Comparison of ENCODE assay signal across 8 cellular contexts in genomic region chr1:211327341-211327921, GRCh38. TPM values are rescaled to one million over a fixed set of nuclear protein-coding genes. Genes with fewer than 3 reads are reported as not detected.
DNase-seq lines count a peak whose midpoint lies in the region; ATAC-seq and TF ChIP-seq lines count a peak whose summit lies in the region.

No MANE protein-coding gene starts in this region.

- H3K27me3 ChIP-seq in osteoblast (ENCODE audit: insufficient read depth, low read length) = no peaks in the 10 kb centered on the region

- H3K79me2 ChIP-seq in osteoblast (ENCODE audit: insufficient read depth, low read length) = peaks cover 49% of the 10 kb centered on the region

- H3K4me1 Mint-ChIP-seq in activated CD4-positive, alpha-beta memory T cell treated with anti-CD3 and anti-CD28 coated beads for 36 hours (ENCODE audit: low read depth) = peaks cover 77% of the 10 kb centered on the region

- peak overlapping the region; percentile 45 for H3K27ac ChIP-seq in osteoblast (ENCODE audit: low read depth, low read length)

- no peaks in the 10 kb centered on the region for H3K27me3 Mint-ChIP-seq in activated CD4-positive, alpha-beta memory T cell treated with anti-CD3 and anti-CD28 coated beads for 36 hours

- no peaks in the 10 kb centered on the region for H3K9me3 Mint-ChIP-seq in activated CD4-positive, alpha-beta memory T cell treated with anti-CD3 and anti-CD28 coated beads for 36 hours

- intact Hi-C loops in activated CD4-positive, alpha-beta memory T cell treated with anti-CD3 and anti-CD28 coated beads for 36 hours (cut with micrococcal nuclease) = loop anchor here (1.0 to 10.0 kb wide), 2 partner anchors 26 to 707 kb away; partner anchors contain the start of genes DTL and INTS7

- peak; percentile 63 for TF ChIP-seq POLR2A in GM19193 (IDR thresholded peaks at IDR 0.05; ENCODE audit: extremely low read depth, insufficient read depth, insufficient read length)

- peak; percentile 15 for ATAC-seq in HG03521 (IDR thresholded peaks at IDR 0.05; ENCODE audit: unreplicated experiment)
- ATAC-seq in GM21367 (IDR thresholded peaks at IDR 0.05; ENCODE audit: unreplicated experiment) = no peak

- H3K4me1 ChIP-seq in osteoblast (ENCODE audit: insufficient read depth, low read length) = peaks cover 15% of the 10 kb centered on the region

- H3K4me2 ChIP-seq in osteoblast (ENCODE audit: insufficient read depth, low read length) = peak overlapping the region; percentile 93

- H4K20me1 ChIP-seq in osteoblast (ENCODE audit: insufficient read depth, low read length) = peaks cover 41% of the 10 kb centered on the region

- no peaks in the 10 kb centered on the region for H3K9me3 ChIP-seq in osteoblast (ENCODE audit: low read depth, low read length)

- CTCF ChIA-PET in activated CD4-positive, alpha-beta memory T cell treated with anti-CD3 and anti-CD28 coated beads for 36 hours (lab: Charles Lee) = interaction anchor here (0.6 to 7.7 kb wide), 13 partner anchors 11 to 993 kb away, joined by 3 to 77 read pairs (median 4); partner anchors contain the start of gene KCNH1

- H3K27ac Mint-ChIP-seq in activated CD4-positive, alpha-beta memory T cell treated with anti-CD3 and anti-CD28 coated beads for 36 hours = peak overlapping the region; percentile 90

- POLR2A ChIA-PET in activated CD4-positive, alpha-beta memory T cell treated with anti-CD3 and anti-CD28 coated beads for 36 hours (lab: Charles Lee) = interaction anchor here (0.6 to 1.3 kb wide), 3 partner anchors 19 to 69 kb away, joined by 3 to 4 read pairs (median 4); no protein-coding TSS in a partner anchor

- peak; percentile 32 for DNase-seq in COLO829 (ENCODE audit: low spot score)
- DNase-seq in activated CD4-positive, alpha-beta memory T cell treated with anti-CD3 and anti-CD28 coated beads for 36 hours = peak; percentile 46
- DNase-seq in fibroblast of mammary gland (ENCODE audit: low read depth) = peak; percentile 49
- DNase-seq in osteoblast (ENCODE audit: insufficient read length, low spot score, missing footprints) = peak; percentile 95
- DNase-seq in pons (ENCODE audit: low spot score) = no peak

- peak overlapping the region; percentile 65 for H3K4me3 ChIP-seq in fibroblast of mammary gland (ENCODE audit: control insufficient read depth, low read depth, low read length)
- H3K4me3 ChIP-seq in osteoblast (ENCODE audit: insufficient read depth, low read length) = peak overlapping the region; percentile 88

- H3K4me3 Mint-ChIP-seq in activated CD4-positive, alpha-beta memory T cell treated with anti-CD3 and anti-CD28 coated beads for 36 hours = peak overlapping the region; percentile 88

- H3K36me3 Mint-ChIP-seq in activated CD4-positive, alpha-beta memory T cell treated with anti-CD3 and anti-CD28 coated beads for 36 hours = peaks cover 11% of the 10 kb centered on the region

- no peaks in the 10 kb centered on the region for H3K36me3 ChIP-seq in osteoblast (ENCODE audit: insufficient read depth, low read length)

- peak overlapping the region; percentile 91 for H2AFZ ChIP-seq in osteoblast (ENCODE audit: low read length)

- TF ChIP-seq CTCF in fibroblast of mammary gland (conservative IDR thresholded peaks at IDR 0.05; ENCODE audit: control insufficient read depth, insufficient read depth, low read depth, low read length) (no peak), osteoblast (IDR thresholded peaks at IDR 0.05; ENCODE audit: extremely low read depth, low read depth, low read length) (no peak)

RNA-seq across cellular contexts. Expression of gene TRAF5, which starts 0.8 kb away (rescaled TPM):
- 10 to 100 TPM; 42.5 to 44.6 TPM for total RNA-seq in activated CD4-positive, alpha-beta memory T cell treated with anti-CD3 and anti-CD28 coated beads for 36 hours
- 15.9 and 17.4 TPM in 2 replicates for total RNA-seq in osteoblast
